15 cellular contexts compared by ENCODE assay signal in genomic region chr13:46057251-46058015, GRCh38. TPM values are rescaled to one million over a fixed set of nuclear protein-coding genes. Genes with fewer than 3 reads are reported as not detected.
DNase-seq lines count a peak whose midpoint lies in the region; ATAC-seq and TF ChIP-seq lines count a peak whose summit lies in the region.
"Had no signal": no experiment of that assay in that cellular context is flagged by ENCODE, and none has a peak within 500 bp of the region (broad histone marks: within the 10 kb centered on the region; RNA-seq: fewer than 3 reads in every experiment).

No MANE protein-coding gene starts in this region.

- CTCF ChIA-PET in Calu3 (lab: Charles Lee) = interaction anchor here (1.1 kb wide), 1 partner anchor 69 kb away, joined by 3 read pairs; no protein-coding TSS in a partner anchor

- intact Hi-C loops in Calu3 (cut with micrococcal nuclease; ENCODE audit: unreplicated experiment) = no loop called here

- BruUV-seq in Calu3 (replicated peaks; lab: Mats Ljungman, UMichigan) = no TSS peak

- H3K36me3 Mint-ChIP-seq in HFFc6 (ENCODE audit: low read depth) = no peaks in the 10 kb centered on the region
- H3K36me3 Mint-ChIP-seq in activated T-helper 17 cell treated with anti-CD3 and anti-CD28 coated beads, Interleukin-2, amount 50 U/mL, for 72 hours (ENCODE audit: low read depth) = no peaks in the 10 kb centered on the region
- H3K36me3 Mint-ChIP-seq in Calu3 (ENCODE audit: insufficient read depth, unreplicated experiment) = peaks cover 6% of the 10 kb centered on the region
- H3K36me3 Mint-ChIP-seq: immature natural killer cell had no signal

- TF ChIP-seq CTCF in HFFc6 (IDR thresholded peaks at IDR 0.05) (no peak), cardiac fibroblast (IDR thresholded peaks at IDR 0.05; ENCODE audit: low read depth, low read length) (no peak), Calu3 (IDR thresholded peaks at IDR 0.05; ENCODE audit: unreplicated experiment) (no peak)

- H3K4me1 Mint-ChIP-seq in HFFc6 (ENCODE audit: low read depth) = peaks cover 38% of the 10 kb centered on the region
- peaks cover 8% of the 10 kb centered on the region for H3K4me1 Mint-ChIP-seq in activated T-helper 17 cell treated with anti-CD3 and anti-CD28 coated beads, Interleukin-2, amount 50 U/mL, for 72 hours
- no peaks in the 10 kb centered on the region for H3K4me1 Mint-ChIP-seq in Calu3 (ENCODE audit: low read depth, unreplicated experiment)

- H3K27ac Mint-ChIP-seq in HFFc6 (peak overlapping the region; percentile 48), Calu3 (ENCODE audit: unreplicated experiment) (no peak overlapping the region)
- H3K27ac Mint-ChIP-seq in activated T-helper 17 cell treated with anti-CD3 and anti-CD28 coated beads, Interleukin-2, amount 50 U/mL, for 72 hours = no peak overlapping the region
- H3K27ac Mint-ChIP-seq: immature natural killer cell had no signal

- H3K9me3 Mint-ChIP-seq in HFFc6 (no peaks in the 10 kb centered on the region), Calu3 (ENCODE audit: low read depth, unreplicated experiment) (no peaks in the 10 kb centered on the region)
- no peaks in the 10 kb centered on the region for H3K9me3 Mint-ChIP-seq in activated T-helper 17 cell treated with anti-CD3 and anti-CD28 coated beads, Interleukin-2, amount 50 U/mL, for 72 hours

- ATAC-seq in activated T-helper 17 cell treated with anti-CD3 and anti-CD28 coated beads, Interleukin-2, amount 50 U/mL, for 72 hours (replicated peaks) = no peak
- no peak for ATAC-seq in HG03175 (IDR thresholded peaks at IDR 0.05; ENCODE audit: unreplicated experiment)

- H3K4me3 Mint-ChIP-seq in HFFc6 = no peak overlapping the region
- H3K4me3 Mint-ChIP-seq in activated T-helper 17 cell treated with anti-CD3 and anti-CD28 coated beads, Interleukin-2, amount 50 U/mL, for 72 hours = no peak overlapping the region
- H3K4me3 Mint-ChIP-seq in Calu3 (ENCODE audit: low read depth, unreplicated experiment) = no peak overlapping the region
- H3K4me3 Mint-ChIP-seq: immature natural killer cell had no signal

- DNase-seq in AG08395 (ENCODE audit: low spot score) (peak; percentile 32), HFFc6 (peak; percentile 25), cardiac fibroblast (ENCODE audit: low read depth in 2 of 2) (peak; percentile 10 to 21), medulla oblongata (ENCODE audit: extremely low spot score) (peak; percentile 74), Calu3 (no peak), NCI-H2227 treated with DMSO at 0.1 percent for 48 hours (lab: John Stamatoyannopoulos, UW) (no peak)
- DNase-seq: immature natural killer cell, NCI-H1694 treated with DMSO at 0.1 percent for 48 hours, NCI-H526, upper lobe of left lung, WERI-Rb-1 had no signal

- peaks cover under 1% of the 10 kb centered on the region; the same call in 1 of the 2 replicates for H3K27me3 Mint-ChIP-seq in HFFc6 (ENCODE audit: insufficient read depth)
- H3K27me3 Mint-ChIP-seq in activated T-helper 17 cell treated with anti-CD3 and anti-CD28 coated beads, Interleukin-2, amount 50 U/mL, for 72 hours = peaks cover 7% of the 10 kb centered on the region
- H3K27me3 Mint-ChIP-seq in Calu3 (ENCODE audit: unreplicated experiment) = no peaks in the 10 kb centered on the region

- H3K4me3 ChIP-seq in cardiac fibroblast (replicated peaks in 1 of 2; ENCODE audit: low read depth in 2 of 2, low read length in 2 of 2) = no peak overlapping the region
- H3K4me3 ChIP-seq: upper lobe of left lung had no signal

RNA-seq across cellular contexts. Expression of gene ZC3H13, which starts 4.9 kb away (rescaled TPM):
- 10 to 100 TPM; 31.8 to 40.1 (median 35.6) TPM for total RNA-seq in HFFc6 (2021; fragmentation: NEBNext Ultra II Directional; extraction: Animal tissue kit (Norgen Biotek cat#: 25700))
- total RNA-seq in activated T-helper 17 cell treated with anti-CD3 and anti-CD28 coated beads, Interleukin-2, amount 50 U/mL, for 72 hours = 10 to 100 TPM; 33.4 to 46.9 TPM
- 28.5 and 31.7 TPM in 2 replicates for total RNA-seq in Calu3 (2022)

RNA-seq across cellular contexts. Expression of gene CPB2, which starts 47.4 kb away (rescaled TPM):
- not detected for total RNA-seq in HFFc6 (2021; fragmentation: NEBNext Ultra II Directional; extraction: Animal tissue kit (Norgen Biotek cat#: 25700))
- not detected for total RNA-seq in activated T-helper 17 cell treated with anti-CD3 and anti-CD28 coated beads, Interleukin-2, amount 50 U/mL, for 72 hours
- total RNA-seq in Calu3 (2022) = not detected in 2 replicates
- total RNA-seq: chondrocyte, skeletal muscle tissue had no signal

Comparison
In these comparisons a context has a peak if more than half of its experiments do, and no peak if none do; other contexts are left out.
1. DNase-seq: peak in AG08395 (single experiment), HFFc6 (single experiment), cardiac fibroblast (2 of 2) and medulla oblongata (single experiment); none in Calu3 (single experiment) and NCI-H2227 treated with DMSO at 0.1 percent for 48 hours (single experiment).